12 cellular contexts compared by ENCODE assay signal in genomic region chr2:217830061-217830460, GRCh38.
"Had no signal": no experiment of that assay in that cellular context is flagged by ENCODE, and none has a peak within 500 bp of the region (broad histone marks: within the 10 kb centered on the region; RNA-seq: fewer than 3 reads in every experiment).

No MANE protein-coding gene starts in this region.

- DNase-seq: activated CD4-positive, alpha-beta T cell treated with anti-CD3 and anti-CD28 coated beads, Interleukin-2, amount 10 ng/mL, durations not matched to agents 7 days and 5 days; activated CD4-positive, CD25-positive, alpha-beta regulatory T cell; activated CD8-positive, alpha-beta memory T cell treated with anti-CD3 and anti-CD28 coated beads for 24 hours; activated gamma-delta T cell treated with Interleukin-2 at 50 U/mL for 16 hours; activated naive CD8-positive, alpha-beta T cell treated with anti-CD3 and anti-CD28 coated beads for 36 hours; amygdala; effector memory CD4-positive, alpha-beta T cell; islet precursor cell; left lung; trophoblast cell had no signal

- H3K4me3 ChIP-seq: left lung, SJSA1 had no signal

- H3K27ac ChIP-seq: left lung, SJSA1 had no signal

- H3K9me3 ChIP-seq: left lung, SJSA1 had no signal

- H3K27me3 ChIP-seq: left lung, SJSA1 had no signal

- ATAC-seq: left lung; stimulated activated effector memory CD8-positive, alpha-beta T cell treated with anti-CD3 and anti-CD28 coated beads, Interleukin-12 subunit alpha, Interleukin-12 subunit beta, amount 100 ng/mL, for 72 hours had no signal
